ENCODE assay signal across 16 cellular contexts in the genomic region with DNA sequence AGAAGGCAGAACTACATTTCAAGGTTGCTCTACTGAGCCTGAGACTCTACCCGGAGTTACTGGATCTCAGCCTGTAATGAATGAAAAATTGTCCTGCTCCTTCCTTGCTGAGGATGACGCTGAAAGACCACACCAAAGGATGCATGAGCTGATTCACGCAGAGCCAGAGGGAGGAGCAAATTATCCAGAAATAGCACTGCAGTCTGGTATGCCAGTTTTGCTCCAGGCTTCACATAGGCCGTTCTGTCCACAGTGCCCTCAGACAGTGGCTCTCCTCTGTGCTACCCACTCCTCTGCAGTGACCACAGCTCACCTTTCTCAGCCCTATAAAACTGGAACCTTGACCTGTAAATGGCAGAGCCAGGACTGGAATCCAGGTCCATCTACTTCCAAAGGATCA.
DNase-seq lines count a peak whose midpoint lies in the region; ATAC-seq, FAIRE-seq and TF ChIP-seq lines count a peak whose summit lies in the region.
"Had no signal": no experiment of that assay in that cellular context is flagged by ENCODE, and none has a peak within 500 bp of the region (broad histone marks: within the 10 kb centered on the region; RNA-seq: fewer than 3 reads in every experiment).

No MANE protein-coding gene starts in this region.

- no peaks in the 10 kb centered on the region for H3K9me3 ChIP-seq in A549
- H3K9me3 ChIP-seq: colonic mucosa, esophagus muscularis mucosa had no signal

- FAIRE-seq in A549 (lab: Jason Lieb, UNC) (no peak), GM12892 (lab: Jason Lieb, UNC) (no peak)

- H3K4me3 ChIP-seq in A549 (no peak overlapping the region), foreskin fibroblast (ENCODE audit: low read depth in 1 of 2, low read length in 2 of 2) (no peak overlapping the region)
- H3K4me3 ChIP-seq: colonic mucosa, esophagus muscularis mucosa had no signal

- no peak for TF ChIP-seq RAD21 in A549 (conservative IDR thresholded peaks at IDR 0.05 in 1 of 2, IDR thresholded peaks at IDR 0.05 in 1 of 2)

- TF ChIP-seq CTCF in A549 (IDR thresholded peaks at IDR 0.05) (no peak), foreskin fibroblast (IDR thresholded peaks at IDR 0.05; ENCODE audit: low read depth, low read length) (no peak)

- TF ChIP-seq POLR2A in A549 (IDR thresholded peaks at IDR 0.05; ENCODE audit: low read length) (no peak), GM12892 (IDR thresholded peaks at IDR 0.05; ENCODE audit: low read depth, low read length) (no peak)

- CTCF ChIA-PET in A549 (lab: Yijun Ruan, JAX), result interaction anchor here (0.6 to 1.0 kb wide), 2 partner anchors 8 to 87 kb away, joined by 3 to 4 read pairs; no protein-coding TSS in a partner anchor

- ATAC-seq in A549 (peak; percentile 49 to 62; a peak in 4 of 6 replicates), GM18907 (IDR thresholded peaks at IDR 0.05; ENCODE audit: unreplicated experiment) (no peak)
- ATAC-seq in stimulated activated naive CD8-positive, alpha-beta T cell treated with anti-CD3 and anti-CD28 coated beads, Interleukin-15, Interleukin-2, amounts not matched to agents 100 U/mL and 50 U/mL, for 24 hours, result no peak
- ATAC-seq: activated CD4-positive, alpha-beta T cell treated with anti-CD3 and anti-CD28 coated beads for 36 hours had no signal

- POLR2A ChIA-PET in A549 (lab: Yijun Ruan, JAX), result no interaction called here

- H3K27ac ChIP-seq in A549, result no peak overlapping the region
- H3K27ac ChIP-seq: colonic mucosa, esophagus muscularis mucosa had no signal

- H3K4me2 ChIP-seq in A549, result no peak overlapping the region

- DNase-seq in A549 (ENCODE audit: low read depth in 1 of 2, low spot score in 1 of 2) (peak in 1 of 2 experiments; percentile 13), H4 (ENCODE audit: low spot score) (peak; percentile 52), SW480 (ENCODE audit: low spot score) (peak; percentile 39), foreskin fibroblast (peak; percentile 19 to 56), GM12892 (ENCODE audit: insufficient read length) (no peak), GM19238 (ENCODE audit: insufficient read length, low spot score) (no peak)
- DNase-seq in stimulated activated naive CD8-positive, alpha-beta T cell treated with anti-CD3 and anti-CD28 coated beads, Interleukin-15, Interleukin-2, amounts not matched to agents 100 U/mL and 50 U/mL, for 24 hours, result no peak
- DNase-seq: activated CD4-positive, alpha-beta T cell treated with anti-CD3 and anti-CD28 coated beads for 36 hours; activated naive CD8-positive, alpha-beta T cell treated with anti-CD3 and anti-CD28 coated beads for 36 hours; activated T-cell treated with anti-CD3 and anti-CD28 coated beads, Interleukin-2, amount 50 U/mL, for 1 hour; colonic mucosa; NCI-H2081; NCI-H82; stimulated activated naive CD4-positive, alpha-beta T cell treated with Interleukin-2 at 50 U/mL for 16 hours had no signal

- no peaks in the 10 kb centered on the region for H3K4me1 ChIP-seq in A549
- H3K4me1 ChIP-seq: colonic mucosa had no signal

- WGBS in A549 (ENCODE audit: missing lambda C conversion rate), result 19% methylated on average over 4 of the region's 4 CpGs

- TF ChIP-seq EP300 in A549 (IDR thresholded peaks at IDR 0.05), result no peak

TF ChIP-seq in A549, 52 proteins besides CTCF, POLR2A, EP300 and RAD21:
- TF ChIP-seq BHLHE40 (IDR thresholded peaks at IDR 0.05; ENCODE audit: low read depth, low read length) (no peak), EHF (CRISPR knock-in tag; IDR thresholded peaks at IDR 0.05) (no peak), MYC (IDR thresholded peaks at IDR 0.05; ENCODE audit: borderline replicate concordance, low read length) (no peak), CHD2 (IDR thresholded peaks at IDR 0.05; ENCODE audit: low read length, partially characterized antibody) (no peak), FOSL2 (IDR thresholded peaks at IDR 0.05) (no peak), FOSL2 (CRISPR knock-in tag; IDR thresholded peaks at IDR 0.05) (no peak), HOXA7 (CRISPR knock-in tag; IDR thresholded peaks at IDR 0.05) (no peak), CEBPB (IDR thresholded peaks at IDR 0.05) (no peak), ESRRA (IDR thresholded peaks at IDR 0.05; ENCODE audit: borderline replicate concordance, low read length) (no peak)
- TF ChIP-seq, protein P1, sequence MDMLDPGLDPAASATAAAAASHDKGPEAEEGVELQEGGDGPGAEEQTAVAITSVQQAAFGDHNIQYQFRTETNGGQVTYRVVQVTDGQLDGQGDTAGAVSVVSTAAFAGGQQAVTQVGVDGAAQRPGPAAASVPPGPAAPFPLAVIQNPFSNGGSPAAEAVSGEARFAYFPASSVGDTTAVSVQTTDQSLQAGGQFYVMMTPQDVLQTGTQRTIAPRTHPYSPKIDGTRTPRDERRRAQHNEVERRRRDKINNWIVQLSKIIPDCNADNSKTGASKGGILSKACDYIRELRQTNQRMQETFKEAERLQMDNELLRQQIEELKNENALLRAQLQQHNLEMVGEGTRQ (IDR thresholded peaks at IDR 0.05), result no peak

Comparison
In these comparisons a context has a peak if more than half of its experiments do, and no peak if none do; other contexts are left out.
1. ATAC-seq: peak in A549 (2 of 2); none in stimulated activated naive CD8-positive, alpha-beta T cell treated with anti-CD3 and anti-CD28 coated beads, Interleukin-15, Interleukin-2, amounts not matched to agents 100 U/mL and 50 U/mL, for 24 hours (single experiment) and GM18907 (single experiment).
2. DNase-seq: peak in H4 (single experiment), SW480 (single experiment) and foreskin fibroblast (2 of 2); none in stimulated activated naive CD8-positive, alpha-beta T cell treated with anti-CD3 and anti-CD28 coated beads, Interleukin-15, Interleukin-2, amounts not matched to agents 100 U/mL and 50 U/mL, for 24 hours (single experiment), GM12892 (single experiment) and GM19238 (single experiment).